8 cellular contexts compared by ENCODE assay signal in the genomic region with DNA sequence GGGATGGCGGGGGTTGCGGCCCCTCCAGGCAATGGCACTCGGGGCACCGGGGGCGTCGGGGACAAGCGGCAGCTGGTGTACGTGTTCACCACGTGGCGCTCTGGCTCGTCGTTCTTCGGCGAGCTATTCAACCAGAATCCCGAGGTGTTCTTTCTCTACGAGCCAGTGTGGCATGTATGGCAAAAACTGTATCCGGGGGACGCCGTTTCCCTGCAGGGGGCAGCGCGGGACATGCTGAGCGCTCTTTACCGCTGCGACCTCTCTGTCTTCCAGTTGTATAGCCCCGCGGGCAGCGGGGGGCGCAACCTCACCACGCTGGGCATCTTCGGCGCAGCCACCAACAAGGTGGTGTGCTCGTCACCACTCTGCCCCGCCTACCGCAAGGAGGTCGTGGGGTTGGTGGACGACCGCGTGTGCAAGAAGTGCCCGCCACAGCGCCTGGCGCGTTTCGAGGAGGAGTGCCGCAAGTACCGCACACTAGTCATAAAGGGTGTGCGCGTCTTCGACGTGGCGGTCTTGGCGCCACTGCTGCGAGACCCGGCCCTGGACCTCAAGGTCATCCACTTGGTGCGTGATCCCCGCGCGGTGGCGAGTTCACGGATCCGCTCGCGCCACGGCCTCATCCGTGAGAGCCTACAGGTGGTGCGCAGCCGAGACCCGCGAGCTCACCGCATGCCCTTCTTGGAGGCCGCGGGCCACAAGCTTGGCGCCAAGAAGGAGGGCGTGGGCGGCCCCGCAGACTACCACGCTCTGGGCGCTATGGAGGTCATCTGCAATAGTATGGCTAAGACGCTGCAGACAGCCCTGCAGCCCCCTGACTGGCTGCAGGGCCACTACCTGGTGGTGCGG. TPM values are rescaled to one million over a fixed set of nuclear protein-coding genes. Genes with fewer than 3 reads are reported as not detected.
DNase-seq lines count a peak whose midpoint lies in the region; ATAC-seq, FAIRE-seq and TF ChIP-seq lines count a peak whose summit lies in the region.

No MANE protein-coding gene starts in this region.

- H3K9me3 ChIP-seq in CD4-positive, alpha-beta T cell (ENCODE audit: control insufficient read depth, low read length): no peaks in the 10 kb centered on the region
- no peaks in the 10 kb centered on the region for H3K9me3 ChIP-seq in right cardiac atrium (ENCODE audit: control insufficient read depth, low read length)

- H3K4me3 Mint-ChIP-seq in CD4-positive, alpha-beta T cell: peak overlapping the region; percentile 86
- peak overlapping the region; percentile 65 for H3K4me3 Mint-ChIP-seq in activated naive CD4-positive, alpha-beta T cell treated with anti-CD3 and anti-CD28 coated beads, Interleukin-2, amount 50 U/mL, for 24 hours

- peaks cover 62% of the 10 kb centered on the region for H3K4me1 Mint-ChIP-seq in CD4-positive, alpha-beta T cell (ENCODE audit: low read depth)
- H3K4me1 Mint-ChIP-seq in activated naive CD4-positive, alpha-beta T cell treated with anti-CD3 and anti-CD28 coated beads, Interleukin-2, amount 50 U/mL, for 24 hours: peaks cover 54% of the 10 kb centered on the region

- H3K4me3 ChIP-seq in right cardiac atrium (ENCODE audit: low read length): peak overlapping the region; percentile 88
- peak overlapping the region; percentile 88 for H3K4me3 ChIP-seq in skeletal muscle cell (ENCODE audit: low read depth, low read length)

- peak; percentile 65 for TF ChIP-seq CTCF in CD4-positive, alpha-beta T cell (IDR thresholded peaks at IDR 0.05)

- no peaks in the 10 kb centered on the region for H3K9me3 Mint-ChIP-seq in CD4-positive, alpha-beta T cell
- no peaks in the 10 kb centered on the region for H3K9me3 Mint-ChIP-seq in activated naive CD4-positive, alpha-beta T cell treated with anti-CD3 and anti-CD28 coated beads, Interleukin-2, amount 50 U/mL, for 24 hours

- H3K27me3 ChIP-seq in CD4-positive, alpha-beta T cell (ENCODE audit: control insufficient read depth, insufficient read depth, low read length): no peaks in the 10 kb centered on the region
- no peaks in the 10 kb centered on the region for H3K27me3 ChIP-seq in right cardiac atrium (ENCODE audit: control insufficient read depth, insufficient read depth)

- intact Hi-C loops in CD4-positive, alpha-beta T cell (cut with DNase I, micrococcal nuclease): loop anchor here (1.0 to 10.0 kb wide), 9 partner anchors 49 to 643 kb away; no protein-coding TSS in a partner anchor
- intact Hi-C loops in right cardiac atrium (cut with DNase I): no loop called here

- no peaks in the 10 kb centered on the region for H3K27me3 Mint-ChIP-seq in CD4-positive, alpha-beta T cell
- H3K27me3 Mint-ChIP-seq in activated naive CD4-positive, alpha-beta T cell treated with anti-CD3 and anti-CD28 coated beads, Interleukin-2, amount 50 U/mL, for 24 hours: no peaks in the 10 kb centered on the region

- ATAC-seq in CD4-positive, alpha-beta T cell (ENCODE audit: poor library complexity): peak; percentile 48
- ATAC-seq in GM21528 (IDR thresholded peaks at IDR 0.05; ENCODE audit: low FRiP score, unreplicated experiment) (peak; percentile 7), right cardiac atrium (peak; percentile 17 to 52)

- 61% methylated on average over 79 of the region's 79 CpGs for WGBS in right cardiac atrium

- CTCF ChIA-PET in CD4-positive, alpha-beta T cell (lab: Charles Lee): interaction anchor here (0.6 to 1.3 kb wide), 3 partner anchors 50 to 648 kb away, joined by 3 to 4 read pairs (median 3); no protein-coding TSS in a partner anchor

- POLR2A ChIA-PET in CD4-positive, alpha-beta T cell (lab: Charles Lee): interaction anchor here (0.7 to 1.7 kb wide), 8 partner anchors 13 to 553 kb away, joined by 3 to 10 read pairs (median 4); partner anchors contain the start of gene U2SURP

- peak overlapping the region; percentile 66 for H3K27ac Mint-ChIP-seq in CD4-positive, alpha-beta T cell
- H3K27ac Mint-ChIP-seq in activated naive CD4-positive, alpha-beta T cell treated with anti-CD3 and anti-CD28 coated beads, Interleukin-2, amount 50 U/mL, for 24 hours: no peak overlapping the region

- no peak for FAIRE-seq in RCC 7860 (lab: Jason Lieb, UNC)

- peaks cover 11% of the 10 kb centered on the region for H3K36me3 Mint-ChIP-seq in CD4-positive, alpha-beta T cell (ENCODE audit: low read depth)
- peaks cover 6% of the 10 kb centered on the region for H3K36me3 Mint-ChIP-seq in activated naive CD4-positive, alpha-beta T cell treated with anti-CD3 and anti-CD28 coated beads, Interleukin-2, amount 50 U/mL, for 24 hours

- no peaks in the 10 kb centered on the region for H3K4me1 ChIP-seq in right cardiac atrium (ENCODE audit: control insufficient read depth, insufficient read depth, low read length)

- DNase-seq in CD4-positive, alpha-beta T cell: peak; percentile 54 to 74 (median 62)
- peak; percentile 16 for DNase-seq in RCC 7860 (ENCODE audit: low spot score)
- DNase-seq in right cardiac atrium: peak; percentile 54 to 81 (median 76)
- DNase-seq in skeletal muscle cell (ENCODE audit: low read depth): peak; percentile 35
- no peak for DNase-seq in NCI-H146 treated with DMSO at 0.1 percent for 48 hours (lab: John Stamatoyannopoulos, UW; ENCODE audit: unreplicated experiment)
- no peak for DNase-seq in cortex of kidney (lab: John Stamatoyannopoulos, UW)

- peak overlapping the region; percentile 14 for H3K27ac ChIP-seq in CD4-positive, alpha-beta T cell (ENCODE audit: low read depth, low read length)
- H3K27ac ChIP-seq in right cardiac atrium (ENCODE audit: low read length): no peak overlapping the region

RNA-seq across cellular contexts. Expression of gene CHST2, which starts 1.9 kb away (rescaled TPM):
- total RNA-seq in CD4-positive, alpha-beta T cell: 1 to 10 TPM; 2.0 TPM
- 1 to 10 TPM; 1.5 to 3.3 (median 2.4) TPM for total RNA-seq in right cardiac atrium
- polyA plus RNA-seq in right cardiac atrium: 2.0 TPM

Comparison
In these comparisons a context has a peak if more than half of its experiments do, and no peak if none do; other contexts are left out.
1. DNase-seq: peak in CD4-positive, alpha-beta T cell (10 of 10), RCC 7860 (single experiment), right cardiac atrium (3 of 3) and skeletal muscle cell (single experiment); none in NCI-H146 treated with DMSO at 0.1 percent for 48 hours (single experiment) and cortex of kidney (single experiment).
2. intact Hi-C loops: an anchor here in CD4-positive, alpha-beta T cell (1.0 to 10.0 kb wide); none called in right cardiac atrium.
3. Peak in every context shown above with its lines, with median percentiles within 50 percentile points of each other: ATAC-seq.